9 cellular contexts compared by ENCODE assay signal in the genomic region with DNA sequence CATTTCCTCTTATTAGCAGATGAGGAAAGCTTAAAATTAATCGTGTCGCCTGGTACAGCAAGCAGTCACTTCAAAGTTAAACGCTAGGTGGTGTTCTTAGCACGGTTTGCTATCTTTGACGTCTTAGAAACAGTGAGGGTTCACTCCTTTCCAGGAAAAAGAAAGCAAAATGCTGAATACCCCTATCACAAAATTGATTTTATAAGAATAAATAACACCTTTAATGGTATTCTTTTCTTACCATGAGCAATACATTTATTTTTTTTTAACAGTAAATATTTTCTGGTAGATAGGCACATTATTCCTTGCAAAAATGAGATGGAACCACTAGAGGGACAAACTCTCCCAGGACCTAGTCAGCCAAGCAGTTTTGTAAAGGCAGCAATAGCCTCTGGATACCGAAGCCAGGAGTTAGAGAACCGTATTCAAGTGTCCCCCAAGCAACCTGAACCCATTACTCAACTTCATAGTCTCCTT.
A peak's percentile ranks its signal among the peaks of the same experiment; 100 is the strongest.
DNase-seq lines count a peak whose midpoint lies in the region; ATAC-seq and TF ChIP-seq lines count a peak whose summit lies in the region.
"Had no signal": no experiment of that assay in that cellular context is flagged by ENCODE, and none has a peak within 500 bp of the region (broad histone marks: within the 10 kb centered on the region; RNA-seq: fewer than 3 reads in every experiment).

No MANE protein-coding gene starts in this region.

- H3K27me3 Mint-ChIP-seq in activated naive CD8-positive, alpha-beta T cell treated with anti-CD3 and anti-CD28 coated beads, Interleukin-2, amount 50 U/mL, for 24 hours, result no peaks in the 10 kb centered on the region

- no peak overlapping the region for H3K27ac Mint-ChIP-seq in activated naive CD8-positive, alpha-beta T cell treated with anti-CD3 and anti-CD28 coated beads, Interleukin-2, amount 50 U/mL, for 24 hours
- H3K27ac Mint-ChIP-seq: naive B cell had no signal

- DNase-seq in HS-27A (ENCODE audit: low read depth) (peak; percentile 55), NOMO-1 treated with DMSO at 0.1 percent for 48 hours (lab: John Stamatoyannopoulos, UW; ENCODE audit: unreplicated experiment) (peak; percentile 67), choroid plexus epithelial cell (ENCODE audit: low read depth) (peak; percentile 77)
- no peak for DNase-seq in activated naive CD8-positive, alpha-beta T cell treated with anti-CD3 and anti-CD28 coated beads, Interleukin-2, amount 50 U/mL, for 24 hours
- DNase-seq: naive B cell had no signal

- TF ChIP-seq CTCF in C4-2B (conservative IDR thresholded peaks at IDR 0.05), result peak; percentile 90
- TF ChIP-seq CTCF in choroid plexus epithelial cell (conservative IDR thresholded peaks at IDR 0.05; ENCODE audit: low read depth, low read length), result peak; percentile 74
- TF ChIP-seq CTCF in liver (IDR thresholded peaks at IDR 0.05; ENCODE audit: low read depth, low read length, missing input control), result peak; percentile 49

- ATAC-seq in GM18867 (IDR thresholded peaks at IDR 0.05; ENCODE audit: unreplicated experiment), result peak; percentile 97
- ATAC-seq in activated naive CD8-positive, alpha-beta T cell treated with anti-CD3 and anti-CD28 coated beads, Interleukin-2, amount 50 U/mL, for 24 hours, result no peak
- ATAC-seq in HG02610 (IDR thresholded peaks at IDR 0.05; ENCODE audit: unreplicated experiment), result no peak

- WGBS in liver, result 7% methylated on average over 7 of the region's 7 CpGs

- no peak overlapping the region for H3K27ac ChIP-seq in C4-2B
- H3K27ac ChIP-seq in liver (ENCODE audit: low read depth in 1 of 2, low read length in 2 of 2), result no peak overlapping the region

- H3K4me1 Mint-ChIP-seq in activated naive CD8-positive, alpha-beta T cell treated with anti-CD3 and anti-CD28 coated beads, Interleukin-2, amount 50 U/mL, for 24 hours, result peaks cover 4% of the 10 kb centered on the region
- H3K4me1 Mint-ChIP-seq: naive B cell had no signal

- H3K9ac ChIP-seq in liver (ENCODE audit: low read depth in 1 of 2, low read length in 2 of 2), result no peak overlapping the region

- TF ChIP-seq RAD21 in liver (IDR thresholded peaks at IDR 0.05), result peak; percentile 71 to 76

- H3K4me3 ChIP-seq in choroid plexus epithelial cell (ENCODE audit: low read depth, low read length), result no peak overlapping the region
- H3K4me3 ChIP-seq in liver (ENCODE audit: low read depth in 1 of 3, low read length in 3 of 3), result no peak overlapping the region

- no peak overlapping the region for H3K4me3 Mint-ChIP-seq in activated naive CD8-positive, alpha-beta T cell treated with anti-CD3 and anti-CD28 coated beads, Interleukin-2, amount 50 U/mL, for 24 hours
- H3K4me3 Mint-ChIP-seq: naive B cell had no signal

- no peaks in the 10 kb centered on the region for H3K36me3 Mint-ChIP-seq in activated naive CD8-positive, alpha-beta T cell treated with anti-CD3 and anti-CD28 coated beads, Interleukin-2, amount 50 U/mL, for 24 hours (ENCODE audit: low read depth)
- H3K36me3 Mint-ChIP-seq: naive B cell had no signal

- H3K9me3 Mint-ChIP-seq in activated naive CD8-positive, alpha-beta T cell treated with anti-CD3 and anti-CD28 coated beads, Interleukin-2, amount 50 U/mL, for 24 hours, result no peaks in the 10 kb centered on the region
- H3K9me3 Mint-ChIP-seq: naive B cell had no signal

- no peaks in the 10 kb centered on the region for H3K9me3 ChIP-seq in liver (ENCODE audit: control insufficient read depth in 4 of 4, low read length in 3 of 4)

- peaks cover 0 to under 1% (median 0%) of the 10 kb centered on the region in 4 donors for H3K27me3 ChIP-seq in liver (ENCODE audit: control insufficient read depth in 4 of 4, insufficient read depth in 4 of 4, low read length in 3 of 4)

- H3K4me1 ChIP-seq in liver (ENCODE audit: control insufficient read depth in 4 of 4, insufficient read depth in 4 of 4, low read length in 3 of 4), result no peaks in the 10 kb centered on the region

- H3K36me3 ChIP-seq in liver (ENCODE audit: control insufficient read depth in 4 of 4, insufficient read depth in 3 of 4, low read depth in 1 of 4, low read length in 3 of 4), result no peaks in the 10 kb centered on the region

TF ChIP-seq in liver, 16 proteins besides CTCF, POLR2A, EP300 and RAD21:
- TF ChIP-seq SP1 (IDR thresholded peaks at IDR 0.05) (no peak), ATF3 (IDR thresholded peaks at IDR 0.05) (no peak), TAF1 (conservative IDR thresholded peaks at IDR 0.05) (no peak), JUND (IDR thresholded peaks at IDR 0.05) (no peak), NR2F2 (IDR thresholded peaks at IDR 0.05) (no peak), GABPA (IDR thresholded peaks at IDR 0.05 in 1 of 2, conservative IDR thresholded peaks at IDR 0.05 in 1 of 2) (no peak), FOXA2 (IDR thresholded peaks at IDR 0.05) (no peak), HNF4G (IDR thresholded peaks at IDR 0.05) (no peak), YY1 (IDR thresholded peaks at IDR 0.05) (no peak), EGR1 (IDR thresholded peaks at IDR 0.05; ENCODE audit: low read depth in 2 of 2) (no peak), RXRA (IDR thresholded peaks at IDR 0.05) (no peak), HNF4A (conservative IDR thresholded peaks at IDR 0.05) (no peak), FOXA1 (IDR thresholded peaks at IDR 0.05) (no peak)
- TF ChIP-seq, protein P1, sequence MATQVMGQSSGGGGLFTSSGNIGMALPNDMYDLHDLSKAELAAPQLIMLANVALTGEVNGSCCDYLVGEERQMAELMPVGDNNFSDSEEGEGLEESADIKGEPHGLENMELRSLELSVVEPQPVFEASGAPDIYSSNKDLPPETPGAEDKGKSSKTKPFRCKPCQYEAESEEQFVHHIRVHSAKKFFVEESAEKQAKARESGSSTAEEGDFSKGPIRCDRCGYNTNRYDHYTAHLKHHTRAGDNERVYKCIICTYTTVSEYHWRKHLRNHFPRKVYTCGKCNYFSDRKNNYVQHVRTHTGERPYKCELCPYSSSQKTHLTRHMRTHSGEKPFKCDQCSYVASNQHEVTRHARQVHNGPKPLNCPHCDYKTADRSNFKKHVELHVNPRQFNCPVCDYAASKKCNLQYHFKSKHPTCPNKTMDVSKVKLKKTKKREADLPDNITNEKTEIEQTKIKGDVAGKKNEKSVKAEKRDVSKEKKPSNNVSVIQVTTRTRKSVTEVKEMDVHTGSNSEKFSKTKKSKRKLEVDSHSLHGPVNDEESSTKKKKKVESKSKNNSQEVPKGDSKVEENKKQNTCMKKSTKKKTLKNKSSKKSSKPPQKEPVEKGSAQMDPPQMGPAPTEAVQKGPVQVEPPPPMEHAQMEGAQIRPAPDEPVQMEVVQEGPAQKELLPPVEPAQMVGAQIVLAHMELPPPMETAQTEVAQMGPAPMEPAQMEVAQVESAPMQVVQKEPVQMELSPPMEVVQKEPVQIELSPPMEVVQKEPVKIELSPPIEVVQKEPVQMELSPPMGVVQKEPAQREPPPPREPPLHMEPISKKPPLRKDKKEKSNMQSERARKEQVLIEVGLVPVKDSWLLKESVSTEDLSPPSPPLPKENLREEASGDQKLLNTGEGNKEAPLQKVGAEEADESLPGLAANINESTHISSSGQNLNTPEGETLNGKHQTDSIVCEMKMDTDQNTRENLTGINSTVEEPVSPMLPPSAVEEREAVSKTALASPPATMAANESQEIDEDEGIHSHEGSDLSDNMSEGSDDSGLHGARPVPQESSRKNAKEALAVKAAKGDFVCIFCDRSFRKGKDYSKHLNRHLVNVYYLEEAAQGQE (IDR thresholded peaks at IDR 0.05), result no peak
- TF ChIP-seq, protein P2, sequence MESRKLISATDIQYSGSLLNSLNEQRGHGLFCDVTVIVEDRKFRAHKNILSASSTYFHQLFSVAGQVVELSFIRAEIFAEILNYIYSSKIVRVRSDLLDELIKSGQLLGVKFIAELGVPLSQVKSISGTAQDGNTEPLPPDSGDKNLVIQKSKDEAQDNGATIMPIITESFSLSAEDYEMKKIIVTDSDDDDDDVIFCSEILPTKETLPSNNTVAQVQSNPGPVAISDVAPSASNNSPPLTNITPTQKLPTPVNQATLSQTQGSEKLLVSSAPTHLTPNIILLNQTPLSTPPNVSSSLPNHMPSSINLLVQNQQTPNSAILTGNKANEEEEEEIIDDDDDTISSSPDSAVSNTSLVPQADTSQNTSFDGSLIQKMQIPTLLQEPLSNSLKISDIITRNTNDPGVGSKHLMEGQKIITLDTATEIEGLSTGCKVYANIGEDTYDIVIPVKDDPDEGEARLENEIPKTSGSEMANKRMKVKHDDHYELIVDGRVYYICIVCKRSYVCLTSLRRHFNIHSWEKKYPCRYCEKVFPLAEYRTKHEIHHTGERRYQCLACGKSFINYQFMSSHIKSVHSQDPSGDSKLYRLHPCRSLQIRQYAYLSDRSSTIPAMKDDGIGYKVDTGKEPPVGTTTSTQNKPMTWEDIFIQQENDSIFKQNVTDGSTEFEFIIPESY (IDR thresholded peaks at IDR 0.05), result no peak
- TF ChIP-seq, protein P3, sequence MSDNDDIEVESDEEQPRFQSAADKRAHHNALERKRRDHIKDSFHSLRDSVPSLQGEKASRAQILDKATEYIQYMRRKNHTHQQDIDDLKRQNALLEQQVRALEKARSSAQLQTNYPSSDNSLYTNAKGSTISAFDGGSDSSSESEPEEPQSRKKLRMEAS (IDR thresholded peaks at IDR 0.05), result no peak
TF ChIP-seq in liver: peak in this region for 0.
